28 cellular contexts compared by ENCODE assay signal in the genomic region with DNA sequence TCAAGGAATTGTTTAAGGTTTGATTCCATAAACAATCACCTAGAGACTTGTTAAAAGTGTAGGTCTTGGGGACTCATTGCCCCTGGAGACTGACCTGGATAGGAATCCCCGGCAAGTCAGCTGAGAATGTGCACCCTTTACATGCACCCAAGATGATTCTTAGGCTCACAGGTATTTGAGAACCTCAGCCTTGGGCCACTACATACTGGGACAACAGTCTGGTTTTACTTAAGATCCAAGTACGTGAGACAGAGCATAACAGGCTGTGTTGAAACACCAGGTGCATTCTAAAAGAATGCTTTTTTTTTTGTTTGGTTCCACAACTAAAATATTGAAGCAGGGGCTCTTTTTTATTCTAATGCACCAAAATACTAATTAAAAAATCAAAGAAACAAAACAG.
"Had no signal": no experiment of that assay in that cellular context is flagged by ENCODE, and none has a peak within 500 bp of the region (broad histone marks: within the 10 kb centered on the region; RNA-seq: fewer than 3 reads in every experiment).

No MANE protein-coding gene starts in this region.

- H3K9me3 ChIP-seq: colonic mucosa, esophagus muscularis mucosa, esophagus squamous epithelium, gastrocnemius medialis, gastroesophageal sphincter, heart left ventricle, heart right ventricle had no signal

- H3K36me3 ChIP-seq: colonic mucosa, esophagus muscularis mucosa, esophagus squamous epithelium, gastrocnemius medialis, gastroesophageal sphincter, heart left ventricle, heart right ventricle had no signal

- H3K27me3 ChIP-seq: colonic mucosa, dorsolateral prefrontal cortex, esophagus muscularis mucosa, esophagus squamous epithelium, foreskin keratinocyte, gastrocnemius medialis, gastroesophageal sphincter, heart left ventricle, heart right ventricle had no signal

- DNase-seq: colonic mucosa; cortex of kidney; dermis blood vessel endothelial cell; dorsolateral prefrontal cortex; effector CD4-positive, alpha-beta T cell; effector CD8-positive, alpha-beta T cell; effector memory CD4-positive, alpha-beta T cell; effector memory CD8-positive, alpha-beta T cell; endodermal cell; erythroblast; esophagus squamous epithelium; foreskin fibroblast; foreskin keratinocyte; foreskin melanocyte; gastrocnemius medialis; glutamatergic neuron; head of caudate nucleus; heart left ventricle; heart right ventricle had no signal

- H3K27ac ChIP-seq: colonic mucosa, coronary artery, dorsolateral prefrontal cortex, epithelial cell of prostate, esophagus muscularis mucosa, esophagus squamous epithelium, foreskin keratinocyte, gastrocnemius medialis, gastroesophageal sphincter, heart left ventricle, heart right ventricle had no signal

- ATAC-seq: effector memory CD8-positive, alpha-beta T cell; esophagus mucosa; foreskin keratinocyte; gastrocnemius medialis; gastroesophageal sphincter; heart left ventricle; heart right ventricle had no signal

- H3K4me1 ChIP-seq: colonic mucosa, esophagus squamous epithelium, foreskin keratinocyte, gastrocnemius medialis, heart left ventricle, heart right ventricle had no signal

- H3K4me3 ChIP-seq: colonic mucosa, coronary artery, dorsolateral prefrontal cortex, esophagus muscularis mucosa, esophagus squamous epithelium, gastrocnemius medialis, gastroesophageal sphincter, heart left ventricle, heart right ventricle had no signal

- FAIRE-seq: colon, endometrium, endothelial cell of umbilical vein, frontal cortex had no signal
